Comparison of ENCODE assay signal across 21 cellular contexts in the genomic region with DNA sequence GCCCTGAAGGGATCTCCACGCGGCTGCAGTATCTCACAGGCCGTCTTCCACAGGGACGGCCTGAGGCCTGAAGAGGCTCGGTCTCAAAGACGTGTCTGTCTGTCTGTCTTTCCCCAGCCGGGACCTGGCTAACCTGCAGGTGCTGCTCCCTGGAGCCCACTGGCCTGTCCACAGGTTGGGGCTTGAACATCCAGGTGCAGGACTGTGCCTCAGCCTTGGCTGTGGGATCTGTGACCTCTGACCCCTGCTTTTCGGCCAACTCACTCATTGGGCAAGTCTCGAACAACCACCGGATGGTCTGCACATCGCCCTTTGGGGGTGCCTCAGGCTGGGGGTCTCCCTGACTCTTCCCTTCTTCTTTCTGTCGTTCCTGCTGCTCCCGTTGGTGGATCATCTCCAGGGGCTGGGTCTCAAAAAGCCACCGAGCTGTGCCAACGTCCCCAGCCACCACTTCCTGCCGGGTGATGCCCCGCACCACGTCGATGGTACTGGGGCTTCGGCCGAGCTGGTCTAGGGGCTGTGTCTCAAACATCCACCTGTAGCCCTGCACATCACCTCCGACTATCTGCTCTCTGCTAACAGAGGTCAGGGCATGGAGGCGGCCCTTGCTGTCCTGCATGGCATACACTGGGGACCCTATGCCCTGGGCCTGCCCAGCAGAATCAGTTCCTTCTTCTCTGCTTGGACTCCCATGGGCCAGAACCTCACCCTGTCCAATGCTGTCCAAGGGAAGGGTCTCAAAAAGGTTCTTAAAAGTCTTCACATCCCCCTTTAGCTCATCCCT. TPM values are rescaled to one million over a fixed set of nuclear protein-coding genes. Genes with fewer than 3 reads are reported as not detected.
DNase-seq lines count a peak whose midpoint lies in the region; ATAC-seq, FAIRE-seq and TF ChIP-seq lines count a peak whose summit lies in the region.
"Had no signal": no experiment of that assay in that cellular context is flagged by ENCODE, and none has a peak within 500 bp of the region (broad histone marks: within the 10 kb centered on the region; RNA-seq: fewer than 3 reads in every experiment).

No MANE protein-coding gene starts in this region.

- intact Hi-C loops in GM12878 (cut with micrococcal nuclease; ENCODE audit: unreplicated experiment) (no loop called here), stomach (cut with DNase I; ENCODE audit: low total_unique reads) (no loop called here)

- H3K4me2 ChIP-seq in BLaER1 = peak overlapping the region; percentile 14; the same call in 1 of the 2 replicates
- H3K4me2 ChIP-seq in GM12878 (ENCODE audit: control insufficient read depth, insufficient read depth) = no peak overlapping the region
- no peak overlapping the region for H3K4me2 ChIP-seq in osteoblast (ENCODE audit: insufficient read depth, low read length)
- H3K4me2 ChIP-seq: GM23338 had no signal

- WGBS in GM12878 (ENCODE audit: insufficient coverage, insufficient replicate concordance, low lambda C conversion rate, missing lambda C conversion rate) = 67% methylated on average over 22 of the region's 23 CpGs
- 89 to 93% (median 91%) methylated on average over 7 to 23 of the region's 23 CpGs for WGBS in stomach, 5 donors

- no peak overlapping the region for H2AFZ ChIP-seq in GM12878 (ENCODE audit: control insufficient read depth, low read depth, low read length)
- no peak overlapping the region for H2AFZ ChIP-seq in osteoblast (ENCODE audit: low read length)
- H2AFZ ChIP-seq: GM23338 had no signal

- H3K36me3 ChIP-seq in BLaER1 (no peaks in the 10 kb centered on the region), GM12878 (ENCODE audit: control insufficient read depth in 2 of 2, insufficient read depth in 2 of 2, low read length in 1 of 2) (no peaks in the 10 kb centered on the region), osteoblast (ENCODE audit: insufficient read depth, low read length) (no peaks in the 10 kb centered on the region), stomach (no peaks in the 10 kb centered on the region)
- H3K36me3 ChIP-seq: BLaER1 treated with 17β-estradiol and CSF1 and Interleukin-3, amounts not matched to agents 10 nM and 100 nM had no signal

- RAD21 ChIA-PET in GM12878 (lab: Charles Lee; ENCODE audit: unreplicated experiment) = interaction anchor here (1.1 to 16.9 kb wide), 2 partner anchors 83 to 101 kb away, joined by 3 to 456 read pairs; no protein-coding TSS in a partner anchor

- POLR2A ChIA-PET in GM12878 (lab: Charles Lee) = no interaction called here
- POLR2A ChIA-PET in GM10248 (lab: Yijun Ruan, JAX) = no interaction called here

- TF ChIP-seq EP300 in GM12878 (IDR thresholded peaks at IDR 0.05; ENCODE audit: borderline replicate concordance in 1 of 2, control insufficient read depth in 1 of 2, low read depth in 2 of 2, low read length in 2 of 2) (no peak), stomach (IDR thresholded peaks at IDR 0.05) (no peak)

- peaks cover 60% of the 10 kb centered on the region for H3K4me1 ChIP-seq in BLaER1
- H3K4me1 ChIP-seq in GM12878 (ENCODE audit: control insufficient read depth, insufficient read depth, low read length) = no peaks in the 10 kb centered on the region; the same call in 1 of the 2 replicates
- peaks cover 2% of the 10 kb centered on the region for H3K4me1 ChIP-seq in osteoblast (ENCODE audit: insufficient read depth, low read length)
- H3K4me1 ChIP-seq in stomach = peaks cover 9 to 38% (median 22%) of the 10 kb centered on the region in 4 donors

- in situ Hi-C loops in GM12878 (cut with MboI) = loop anchor here (5.0 kb wide), 2 partner anchors 100 to 195 kb away; a partner anchor contains a TSS

- TF ChIP-seq RAD21 in GM12878 (IDR thresholded peaks at IDR 0.05; ENCODE audit: insufficient read depth, low read depth, low read length) = no peak

- FAIRE-seq in GM12878 (lab: Jason Lieb, UNC) = no peak
- FAIRE-seq: HTR-8/SVneo had no signal

- H3K27ac ChIP-seq in BLaER1 (no peak overlapping the region; the same call in 1 of the 2 replicates), GM12878 (ENCODE audit: control insufficient read depth, insufficient read depth) (no peak overlapping the region), osteoblast (ENCODE audit: low read depth, low read length) (no peak overlapping the region), stomach (no peak overlapping the region)
- H3K27ac ChIP-seq: BLaER1 treated with 17β-estradiol and CSF1 and Interleukin-3, amounts not matched to agents 10 nM and 100 nM had no signal

- H3K9ac ChIP-seq in BLaER1 (no peak overlapping the region), GM12878 (ENCODE audit: control insufficient read depth, insufficient read depth, low read length) (no peak overlapping the region)
- H3K9ac ChIP-seq: BLaER1 treated with 17β-estradiol and CSF1 and Interleukin-3, amounts not matched to agents 10 nM and 100 nM had no signal

- H3K9me3 ChIP-seq in BLaER1 (no peaks in the 10 kb centered on the region), GM12878 (replicated peaks; ENCODE audit: control insufficient read depth, insufficient read depth, low read length) (no peaks in the 10 kb centered on the region), osteoblast (ENCODE audit: low read depth, low read length) (no peaks in the 10 kb centered on the region), stomach (no peaks in the 10 kb centered on the region)
- H3K9me3 ChIP-seq: BLaER1 treated with 17β-estradiol and CSF1 and Interleukin-3, amounts not matched to agents 10 nM and 100 nM had no signal

- SMC1A ChIA-PET in GM12878 (lab: Charles Lee; ENCODE audit: uncharacterized antibody, unreplicated experiment) = interaction anchor here (25.3 kb wide), 1 partner anchor 99 kb away, joined by 648 read pairs; a partner anchor contains a TSS

- no peak for TF ChIP-seq POLR2A in GM12878 (IDR thresholded peaks at IDR 0.05; ENCODE audit: low read depth, low read length)
- TF ChIP-seq POLR2A in stomach (IDR thresholded peaks at IDR 0.05) = no peak

- no peak overlapping the region for H3K4me3 ChIP-seq in BLaER1
- H3K4me3 ChIP-seq in GM12878 = no peak overlapping the region
- H3K4me3 ChIP-seq in osteoblast (ENCODE audit: insufficient read depth, low read length) = no peak overlapping the region
- H3K4me3 ChIP-seq in stomach = no peak overlapping the region
- H3K4me3 ChIP-seq: BLaER1 treated with 17β-estradiol and CSF1 and Interleukin-3, amounts not matched to agents 10 nM and 100 nM; GM23338 had no signal

- TF ChIP-seq CTCF in GM12878 (IDR thresholded peaks at IDR 0.05 in 2 of 3, conservative IDR thresholded peaks at IDR 0.05 in 1 of 3; ENCODE audit: control insufficient read depth in 2 of 3, extremely low read depth in 1 of 3, insufficient read depth in 1 of 3, low read depth in 3 of 3, low read length in 3 of 3) = no peak
- no peak for TF ChIP-seq CTCF in osteoblast (IDR thresholded peaks at IDR 0.05; ENCODE audit: extremely low read depth, low read depth, low read length)
- TF ChIP-seq CTCF in GM10248 (IDR thresholded peaks at IDR 0.05; ENCODE audit: control extremely low read depth, extremely low read depth, low read depth, missing control alignments) = no peak
- no peak for TF ChIP-seq CTCF in stomach (IDR thresholded peaks at IDR 0.05)

- no peaks in the 10 kb centered on the region for H3K27me3 ChIP-seq in BLaER1
- H3K27me3 ChIP-seq in GM12878 (replicated peaks in 1 of 2; ENCODE audit: control insufficient read depth in 2 of 2, insufficient read depth in 2 of 2, low read length in 1 of 2) = no peaks in the 10 kb centered on the region
- H3K27me3 ChIP-seq in osteoblast (ENCODE audit: insufficient read depth, low read length) = no peaks in the 10 kb centered on the region
- H3K27me3 ChIP-seq in stomach = no peaks in the 10 kb centered on the region
- H3K27me3 ChIP-seq: BLaER1 treated with 17β-estradiol and CSF1 and Interleukin-3, amounts not matched to agents 10 nM and 100 nM had no signal

- H4K20me1 ChIP-seq in BLaER1 (no peaks in the 10 kb centered on the region), GM12878 (ENCODE audit: control insufficient read depth, insufficient read depth) (no peaks in the 10 kb centered on the region), osteoblast (ENCODE audit: insufficient read depth, low read length) (peaks cover 2% of the 10 kb centered on the region)
- H4K20me1 ChIP-seq: BLaER1 treated with 17β-estradiol and CSF1 and Interleukin-3, amounts not matched to agents 10 nM and 100 nM had no signal

- H3K79me2 ChIP-seq in GM12878 (ENCODE audit: control insufficient read depth, insufficient read depth, low read length) (no peaks in the 10 kb centered on the region), osteoblast (ENCODE audit: insufficient read depth, low read length) (no peaks in the 10 kb centered on the region)

- CTCF ChIA-PET in GM12878 (lab: Yijun Ruan, JAX) (interaction anchor here (1.6 to 15.9 kb wide), 3 partner anchors 8 to 101 kb away, joined by 6 to 756 read pairs (median 37); no protein-coding TSS in a partner anchor), GM10248 (lab: Yijun Ruan, JAX) (interaction anchor here (1.6 to 18.2 kb wide), 5 partner anchors 10 to 190 kb away, joined by 4 to 691 read pairs (median 52); a partner anchor contains a TSS)

- ATAC-seq in GM12878 = no peak
- ATAC-seq: GM23338, HCT116 had no signal

- BruUV-seq in GM12878 (replicated peaks; lab: Mats Ljungman, UMichigan) = no TSS peak

- no peak for DNase-seq in GM12878 (ENCODE audit: low read depth, low spot score)
- DNase-seq in islet precursor cell = peak; percentile 48
- DNase-seq in osteoblast (ENCODE audit: insufficient read length, low spot score, missing footprints) = peak; percentile 66
- DNase-seq in NCI-H2107 treated with DMSO at 0.1 percent for 48 hours (lab: John Stamatoyannopoulos, UW; ENCODE audit: unreplicated experiment) = no peak
- no peak for DNase-seq in GM10248 (ENCODE audit: extremely low spot score)
- no peak for DNase-seq in stomach
- no peak for DNase-seq in kidney glomerular epithelial cell (lab: John Stamatoyannopoulos, UW)
- DNase-seq: CD4-positive, alpha-beta memory T cell; MV-4-11; NCI-H1105 treated with DMSO at 0.1 percent for 48 hours; NCI-H2029 treated with DMSO at 0.1 percent for 48 hours; NCI-H446 treated with DMSO at 0.1 percent for 48 hours; NCI-H526 treated with DMSO at 0.1 percent for 48 hours; Right ventricle myocardium superior had no signal

RNA-seq across cellular contexts. Expression of a gene that starts 4.8 kb away (rescaled TPM):
- total RNA-seq in GM12878 (2013; cell fraction: nucleolus; rRNA removed) = 0.12 TPM in 1 of 2 replicates, not detected in the other
- total RNA-seq in GM12878 (2014; rRNA removed) (0.16 and 0.17 TPM in 2 replicates), GM12878 (2014; rRNA removed; fragmentation: Illumina TruSeq; extraction: Trizol) (0.18 and 0.23 TPM in 2 replicates), GM12878 (2021) (0.38 and 0.40 TPM in 2 replicates), osteoblast (under 0.01 TPM in 2 replicates), stomach (under 1 TPM in 2 of 5 donors, not detected in 3; under 0.01 to 0.18 TPM)
- polyA plus RNA-seq in GM12878 (2011; ENCODE audit: low read depth) = 0.16 TPM
- polyA plus RNA-seq in GM12878 (2011; rRNA removed) (0.01 and 0.03 TPM in 2 replicates), GM12878 (2014; fragmentation: Illumina TruSeq; extraction: Trizol) (0.14 and 0.24 TPM in 2 replicates), GM12878 (2014; fragmentation: Nextera tagmentation; extraction: Ambion mirVana) (under 1 TPM in 1 of 2 experiments, not detected in 1; 0.05 TPM), GM12878 (2014; rRNA removed) (0.08 and 0.27 TPM in 2 replicates), GM12878 (2016; fragmentation: Nextera tagmentation; extraction: Ambion mirVana) (under 1 TPM; 0.04 to 0.05 TPM), stomach (1 to 10 TPM in 1 of 3 donors, under 1 TPM in 2; 0.08 to 1.1 (median 0.56) TPM)
- polyA plus RNA-seq in GM12878 (2011; cell fraction: cytosol; rRNA removed) = 0.03 and 0.08 TPM in 2 replicates
- 0.30 and 0.37 TPM in 2 replicates for polyA plus RNA-seq in GM12878 (2011; cell fraction: nucleus; rRNA removed)
- 0.20 and 0.28 TPM in 2 replicates for polyA plus RNA-seq in GM12878 (2012)
- 0.07 and 0.21 TPM in 2 replicates for polyA minus RNA-seq in GM12878 (2011; rRNA and poly(A)+ RNA removed)
- not detected in 2 replicates for polyA minus RNA-seq in GM12878 (2011; cell fraction: cytosol; rRNA and poly(A)+ RNA removed)
- polyA minus RNA-seq in GM12878 (2011; cell fraction: nucleus; rRNA and poly(A)+ RNA removed) = 0.12 and 0.29 TPM in 2 replicates
- total RNA-seq: A673; CD4-positive, alpha-beta memory T cell; G401; GM23338 had no signal
- polyA plus RNA-seq: GM23338 had no signal

RNA-seq across cellular contexts. Expression of a gene that starts 34.2 kb away (rescaled TPM):
- total RNA-seq in GM12878 (2013; cell fraction: nucleolus; rRNA removed) = 19.2 and 23.9 TPM in 2 replicates
- 14.2 TPM in 2 replicates for total RNA-seq in GM12878 (2014; rRNA removed)
- 6.4 and 6.7 TPM in 2 replicates for total RNA-seq in GM12878 (2014; rRNA removed; fragmentation: Illumina TruSeq; extraction: Trizol)
- total RNA-seq in GM12878 (2021) = 12.0 and 12.1 TPM in 2 replicates
- 7.8 TPM for polyA plus RNA-seq in GM12878 (2011; ENCODE audit: low read depth)
- 5.9 and 11.1 TPM in 2 replicates for polyA plus RNA-seq in GM12878 (2011; rRNA removed)
- 15.2 and 18.9 TPM in 2 replicates for polyA plus RNA-seq in GM12878 (2011; cell fraction: cytosol; rRNA removed)
- polyA plus RNA-seq in GM12878 (2011; cell fraction: nucleus; rRNA removed) = 18.3 and 26.2 TPM in 2 replicates
- 17.7 and 20.8 TPM in 2 replicates for polyA plus RNA-seq in GM12878 (2012)
- 3.0 and 7.3 TPM in 2 replicates for polyA plus RNA-seq in GM12878 (2014; fragmentation: Illumina TruSeq; extraction: Trizol)
- under 1 TPM; 0.32 to 0.77 TPM for polyA plus RNA-seq in GM12878 (2014; fragmentation: Nextera tagmentation; extraction: Ambion mirVana)
- 9.3 TPM in 2 replicates for polyA plus RNA-seq in GM12878 (2014; rRNA removed)
- polyA plus RNA-seq in GM12878 (2016; fragmentation: Nextera tagmentation; extraction: Ambion mirVana) = 1 to 10 TPM; 4.9 to 7.0 TPM
- 17.1 and 27.4 TPM in 2 replicates for polyA minus RNA-seq in GM12878 (2011; rRNA and poly(A)+ RNA removed)
- 6.5 and 11.8 TPM in 2 replicates for polyA minus RNA-seq in GM12878 (2011; cell fraction: cytosol; rRNA and poly(A)+ RNA removed)
- 16.4 and 17.9 TPM in 2 replicates for polyA minus RNA-seq in GM12878 (2011; cell fraction: nucleus; rRNA and poly(A)+ RNA removed)
- total RNA-seq in osteoblast = 5.8 and 8.0 TPM in 2 replicates
- 10 to 100 TPM; 20.4 to 62.3 (median 35.3) TPM for total RNA-seq in stomach
- 10 to 100 TPM; 16.8 to 18.0 (median 17.8) TPM for polyA plus RNA-seq in stomach

Comparison
In these comparisons a context has a peak if more than half of its experiments do, and no peak if none do; other contexts are left out.
1. DNase-seq: peak in islet precursor cell (single experiment) and osteoblast (single experiment); none in GM12878 (single experiment), NCI-H2107 treated with DMSO at 0.1 percent for 48 hours (single experiment), GM10248 (single experiment), stomach (single experiment) and kidney glomerular epithelial cell (single experiment).